19 cellular contexts compared by ENCODE assay signal in the genomic region with DNA sequence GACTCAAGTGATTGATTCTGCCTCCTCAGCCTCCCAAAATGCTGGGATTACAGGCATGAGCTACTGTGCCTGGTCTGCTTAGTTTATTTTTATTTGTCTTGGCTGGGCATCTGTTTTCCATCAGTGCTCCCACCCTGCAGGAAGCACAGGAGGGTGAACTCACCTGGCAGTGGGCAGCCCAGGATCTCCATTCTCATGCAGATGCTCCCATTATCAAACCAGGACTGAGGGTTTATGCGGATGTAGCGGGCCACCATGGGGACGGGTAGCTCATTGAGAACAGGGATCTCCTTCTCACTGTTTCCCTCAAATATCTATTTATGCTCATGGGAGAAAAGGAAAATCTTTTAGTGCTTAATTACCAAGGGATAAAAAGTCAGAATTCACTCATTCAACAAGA.
DNase-seq lines count a peak whose midpoint lies in the region; ATAC-seq, FAIRE-seq and TF ChIP-seq lines count a peak whose summit lies in the region.
"Had no signal": no experiment of that assay in that cellular context is flagged by ENCODE, and none has a peak within 500 bp of the region (broad histone marks: within the 10 kb centered on the region; RNA-seq: fewer than 3 reads in every experiment).

No MANE protein-coding gene starts in this region.

- H3K27ac ChIP-seq in H9 (ENCODE audit: insufficient read length, low read depth, low read length) (no peak overlapping the region), H1 (ENCODE audit: low read depth, low read length) (no peak overlapping the region), iPS DF 6.9 (ENCODE audit: low read length) (no peak overlapping the region), hepatocyte (no peak overlapping the region)
- H3K27ac ChIP-seq: A549, C4-2B had no signal

- no peak overlapping the region for H4K5ac ChIP-seq in H9 (ENCODE audit: insufficient read length, low read depth, low read length)
- H4K5ac ChIP-seq in H1 (ENCODE audit: insufficient read length, low read depth, low read length) = no peak overlapping the region

- peak; percentile 67 for DNase-seq in H9
- DNase-seq in H1 (ENCODE audit: low read depth in 1 of 2, low spot score in 2 of 2) = peak in 1 of 2 experiments; percentile 45
- peak; percentile 35 for DNase-seq in iPS DF 6.9 (ENCODE audit: low read depth, low spot score)
- peak; percentile 7 for DNase-seq in type B pancreatic cell (ENCODE audit: extremely low spot score, unreplicated experiment)
- no peak for DNase-seq in hepatocyte (ENCODE audit: low spot score)
- DNase-seq in occipital lobe (lab: John Stamatoyannopoulos, UW) = no peak
- DNase-seq: BE2C; CD4-positive, alpha-beta memory T cell; COR-L47; DND-41; GDM1 had no signal

- H2AK5ac ChIP-seq in H9 (ENCODE audit: insufficient read length, low read length) = no peak overlapping the region
- H2AK5ac ChIP-seq in H1 (ENCODE audit: low read depth, low read length) = no peak overlapping the region

- no peak overlapping the region for H3K23ac ChIP-seq in H9 (ENCODE audit: insufficient read length, low read depth, low read length)
- no peak overlapping the region for H3K23ac ChIP-seq in H1 (ENCODE audit: insufficient read length)

- H2BK12ac ChIP-seq in H9 (ENCODE audit: insufficient read length, low read depth, low read length) (no peak overlapping the region), H1 (ENCODE audit: low read depth, low read length) (no peak overlapping the region)

- WGBS in H9 (ENCODE audit: extremely low coverage, insufficient read length, low lambda C conversion rate) = no CpG with 5 or more reads among the region's 3 CpGs
- 44% methylated on average over 3 of the region's 3 CpGs; no CpG with 5 or more reads in 1 of the 2 experiments for WGBS in H1 (ENCODE audit: extremely low coverage in 1 of 2, insufficient coverage in 1 of 2, insufficient read length in 1 of 2, insufficient replicate concordance in 2 of 2, low coverage in 1 of 2, low lambda C conversion rate in 2 of 2, missing lambda C conversion rate in 1 of 2), 2 experiments
- no CpG with 5 or more reads among the region's 3 CpGs for WGBS in iPS DF 6.9 (ENCODE audit: insufficient coverage, insufficient read length)
- 82% methylated on average over 3 of the region's 3 CpGs for WGBS in hepatocyte (ENCODE audit: low lambda C conversion rate, missing lambda C conversion rate)

- CTCF ChIA-PET in H1 (lab: Charles Lee; ENCODE audit: partially characterized antibody) = interaction anchor here (0.6 to 0.7 kb wide), 2 partner anchors 8 to 169 kb away, joined by 3 read pairs; no protein-coding TSS in a partner anchor

- H4K91ac ChIP-seq in H9 (ENCODE audit: insufficient read length, low read depth, low read length) (no peak overlapping the region), H1 (replicated peaks; ENCODE audit: insufficient read length, low read length) (no peak overlapping the region)

- H4K8ac ChIP-seq in H9 (replicated peaks; ENCODE audit: insufficient read length, low read depth, low read length) (no peak overlapping the region), H1 (ENCODE audit: extremely low read depth, insufficient read depth, low read length) (no peak overlapping the region)

- POLR2A ChIA-PET in H1 (lab: Charles Lee; ENCODE audit: partially characterized antibody) = no interaction called here

- H3K4me3 ChIP-seq in H1 (ENCODE audit: extremely low read depth in 1 of 4, insufficient read depth in 2 of 4, low read depth in 3 of 4, low read length in 4 of 4) = no peak overlapping the region
- no peak overlapping the region for H3K4me3 ChIP-seq in iPS DF 6.9 (ENCODE audit: low read length)
- no peak overlapping the region for H3K4me3 ChIP-seq in hepatocyte
- H3K4me3 ChIP-seq: A549 had no signal

- H3K4me1 ChIP-seq in H9 (ENCODE audit: insufficient read depth, low read length) = peaks cover 14% of the 10 kb centered on the region
- peaks cover 4 to 19% (median 11%) of the 10 kb centered on the region in 4 experiments; a peak in 5 of 7 replicates for H3K4me1 ChIP-seq in H1 (replicated peaks in 1 of 4; ENCODE audit: control insufficient read depth in 3 of 4, insufficient read depth in 4 of 4, low read length in 3 of 4)
- no peaks in the 10 kb centered on the region; the same call in 1 of the 2 replicates for H3K4me1 ChIP-seq in iPS DF 6.9 (ENCODE audit: control insufficient read depth, insufficient read depth, low read length)
- no peaks in the 10 kb centered on the region for H3K4me1 ChIP-seq in hepatocyte (ENCODE audit: insufficient read depth)
- H3K4me1 ChIP-seq: A549, BE2C had no signal

- H3K4me3 Mint-ChIP-seq in H9 (no peak overlapping the region), type B pancreatic cell (no peak overlapping the region)
- H3K4me3 Mint-ChIP-seq: CD4-positive, alpha-beta memory T cell had no signal

- peaks cover under 1% of the 10 kb centered on the region for H3K27me3 Mint-ChIP-seq in H9 (ENCODE audit: low read depth)
- H3K27me3 Mint-ChIP-seq in type B pancreatic cell = peaks cover 9% of the 10 kb centered on the region

- H2BK15ac ChIP-seq in H9 (ENCODE audit: low read depth, low read length) (no peak overlapping the region), H1 (ENCODE audit: low read length) (no peak overlapping the region)

- no peak overlapping the region for H3T11ph ChIP-seq in H9 (ENCODE audit: low read length)

- no peak overlapping the region for H3K18ac ChIP-seq in H9 (ENCODE audit: insufficient read length, low read depth, low read length)
- H3K18ac ChIP-seq in H1 (ENCODE audit: extremely low read depth, low read length) = no peak overlapping the region

- H3K4me2 ChIP-seq in H9 (ENCODE audit: insufficient read depth, insufficient read length, low read length) (no peak overlapping the region), H1 (ENCODE audit: insufficient read depth in 1 of 2, low read depth in 2 of 2, low read length in 2 of 2) (no peak overlapping the region), hepatocyte (no peak overlapping the region)
- H3K4me2 ChIP-seq: A549 had no signal

- TF ChIP-seq EP300 in H1 (IDR thresholded peaks at IDR 0.05; ENCODE audit: borderline replicate concordance in 1 of 2, low read depth in 2 of 2, low read length in 2 of 2) = no peak; a peak in 1 of 3 replicates

- H2BK120ac ChIP-seq in H9 (ENCODE audit: low read depth, low read length, poor library complexity, severe bottlenecking) = no peak overlapping the region
- no peak overlapping the region for H2BK120ac ChIP-seq in H1 (replicated peaks; ENCODE audit: low read depth, low read length)

- no peak overlapping the region for H3K56ac ChIP-seq in H9 (ENCODE audit: insufficient read length, low read depth, low read length)
- no peak overlapping the region for H3K56ac ChIP-seq in H1 (replicated peaks; ENCODE audit: insufficient read length, low read depth, low read length)

- H3K36me3 Mint-ChIP-seq in H9 (ENCODE audit: insufficient read depth in 1 of 3, low read depth in 3 of 3) (peaks cover 0 to 24% (median 15%) of the 10 kb centered on the region in 3 experiments; a peak in 5 of 7 replicates), type B pancreatic cell (no peaks in the 10 kb centered on the region)
- H3K36me3 Mint-ChIP-seq: CD4-positive, alpha-beta memory T cell had no signal

- H3K36me3 ChIP-seq in H1 (ENCODE audit: control insufficient read depth in 2 of 4, insufficient read depth in 4 of 4, low read length in 3 of 4) (no peaks in the 10 kb centered on the region), iPS DF 6.9 (ENCODE audit: control insufficient read depth, insufficient read depth, low read length) (no peaks in the 10 kb centered on the region), hepatocyte (replicated peaks; ENCODE audit: insufficient read depth, low read depth) (no peaks in the 10 kb centered on the region)
- H3K36me3 ChIP-seq: BE2C had no signal

- H3K9me3 Mint-ChIP-seq in H9 (peaks cover 8 to 12% of the 10 kb centered on the region in 2 experiments), type B pancreatic cell (no peaks in the 10 kb centered on the region)

- H2BK20ac ChIP-seq in H9 (ENCODE audit: low read depth, low read length, poor library complexity, severe bottlenecking) (no peak overlapping the region), H1 (ENCODE audit: low read length) (no peak overlapping the region)

- no peak overlapping the region for H3K14ac ChIP-seq in H9 (ENCODE audit: insufficient read depth, low read length)
- H3K14ac ChIP-seq in H1 (ENCODE audit: insufficient read length) = no peak overlapping the region

- no peak for TF ChIP-seq POLR2A in H1 (IDR thresholded peaks at IDR 0.05; ENCODE audit: control extremely low read depth in 1 of 2, low read depth in 2 of 2, low read length in 2 of 2)

- ATAC-seq in HG02759 (IDR thresholded peaks at IDR 0.05; ENCODE audit: unreplicated experiment) = no peak
- ATAC-seq: A549, HepG2 had no signal

- H3K4me1 Mint-ChIP-seq in H9 (peaks cover 44 to 52% of the 10 kb centered on the region in 2 experiments), type B pancreatic cell (ENCODE audit: unreplicated experiment) (peaks cover 11% of the 10 kb centered on the region)

- H2AFZ ChIP-seq in H9 (ENCODE audit: low read length) (no peak overlapping the region), H1 (ENCODE audit: low read length) (no peak overlapping the region), hepatocyte (no peak overlapping the region)

- H3K23me2 ChIP-seq in H9 (ENCODE audit: insufficient read length, low read depth, low read length, poor library complexity, severe bottlenecking) (no peaks in the 10 kb centered on the region), H1 (ENCODE audit: low read depth, low read length) (no peaks in the 10 kb centered on the region)

- H4K20me1 ChIP-seq in H9 (ENCODE audit: control insufficient read depth, insufficient read depth, insufficient read length) (no peaks in the 10 kb centered on the region), H1 (replicated peaks in 1 of 2; ENCODE audit: control insufficient read depth in 1 of 2, insufficient read depth in 2 of 2, low read length in 2 of 2) (no peaks in the 10 kb centered on the region), hepatocyte (ENCODE audit: insufficient read depth, poor library complexity, severe bottlenecking) (no peaks in the 10 kb centered on the region)

- no peaks in the 10 kb centered on the region for H3K27me3 ChIP-seq in H9 (ENCODE audit: insufficient read depth, low read length)
- no peaks in the 10 kb centered on the region for H3K27me3 ChIP-seq in H1 (replicated peaks in 1 of 4; ENCODE audit: control insufficient read depth in 3 of 4, extremely low read depth in 1 of 4, insufficient read depth in 3 of 4, low read length in 3 of 4)
- H3K27me3 ChIP-seq in iPS DF 6.9 (ENCODE audit: control insufficient read depth, insufficient read depth, low read length) = no peaks in the 10 kb centered on the region
- H3K27me3 ChIP-seq in hepatocyte = no peaks in the 10 kb centered on the region
- H3K27me3 ChIP-seq: BE2C had no signal

- H3K9me2 ChIP-seq in hepatocyte (replicated peaks; ENCODE audit: insufficient read depth) = no peaks in the 10 kb centered on the region

- H3K79me1 ChIP-seq in H9 (ENCODE audit: insufficient read depth, low read depth, low read length, poor library complexity, severe bottlenecking) (no peaks in the 10 kb centered on the region), H1 (ENCODE audit: low read depth, low read length) (no peaks in the 10 kb centered on the region; the same call in 1 of the 2 replicates)

- H3K79me2 ChIP-seq in H9 (ENCODE audit: insufficient read depth, low read length) (no peaks in the 10 kb centered on the region), H1 (ENCODE audit: control insufficient read depth in 1 of 2, insufficient read depth in 2 of 2, low read length in 2 of 2) (no peaks in the 10 kb centered on the region), hepatocyte (no peaks in the 10 kb centered on the region)

- no peak overlapping the region for H3K4ac ChIP-seq in H9 (ENCODE audit: low read depth, low read length)
- H3K4ac ChIP-seq in H1 (replicated peaks; ENCODE audit: insufficient read length, low read depth, low read length) = no peak overlapping the region

- no peak overlapping the region for H2BK5ac ChIP-seq in H9 (ENCODE audit: insufficient read length, low read length)
- no peak overlapping the region for H2BK5ac ChIP-seq in H1 (ENCODE audit: low read depth, low read length)

- H3K27ac Mint-ChIP-seq in H9 = 0 out of 7 replicates have a peak overlapping the region, but pooled peaks of 1 of the 3 experiments have one; percentile 24
- H3K27ac Mint-ChIP-seq in type B pancreatic cell = no peak overlapping the region
- H3K27ac Mint-ChIP-seq: CD4-positive, alpha-beta memory T cell had no signal

- no peak for TF ChIP-seq RAD21 in H1 (IDR thresholded peaks at IDR 0.05 in 1 of 2, conservative IDR thresholded peaks at IDR 0.05 in 1 of 2; ENCODE audit: low read depth in 2 of 2, low read length in 2 of 2)

- peak; percentile 68 for FAIRE-seq in H1 (lab: Jason Lieb, UNC)
- FAIRE-seq: A549, D721Med, GM19239, H54, HepG2, HTR-8/SVneo had no signal

- H3K9ac ChIP-seq in H9 (ENCODE audit: extremely low read depth, insufficient read length, low read length) (no peak overlapping the region), H1 (replicated peaks in 1 of 4; ENCODE audit: extremely low read depth in 1 of 4, low read depth in 3 of 4, low read length in 3 of 4) (no peak overlapping the region)

- TF ChIP-seq CTCF in H9 (conservative IDR thresholded peaks at IDR 0.05) (no peak), H1 (IDR thresholded peaks at IDR 0.05; ENCODE audit: control extremely low read depth in 1 of 3, insufficient read depth in 1 of 3, low read depth in 1 of 3, low read length in 3 of 3) (no peak), type B pancreatic cell (conservative IDR thresholded peaks at IDR 0.05) (no peak), hepatocyte (IDR thresholded peaks at IDR 0.05; ENCODE audit: poor library complexity) (no peak)

- no peaks in the 10 kb centered on the region for H3K9me3 ChIP-seq in H9 (ENCODE audit: control insufficient read depth, low read depth, low read length)
- no peaks in the 10 kb centered on the region for H3K9me3 ChIP-seq in H1 (ENCODE audit: insufficient read depth in 2 of 2, low read depth in 1 of 2, low read length in 1 of 2)
- H3K9me3 ChIP-seq in iPS DF 6.9 (ENCODE audit: control insufficient read depth, insufficient read depth, low read length) = no peaks in the 10 kb centered on the region
- no peaks in the 10 kb centered on the region for H3K9me3 ChIP-seq in hepatocyte (ENCODE audit: low read depth)
- H3K9me3 ChIP-seq: A549, BE2C had no signal

Comparison
In these comparisons a context has a peak if more than half of its experiments do, and no peak if none do; other contexts are left out.
1. DNase-seq: peak in H9 (single experiment), iPS DF 6.9 (single experiment) and type B pancreatic cell (single experiment); none in hepatocyte (single experiment) and occipital lobe (single experiment).